ENCODE assay signal across 12 cellular contexts in the genomic region with DNA sequence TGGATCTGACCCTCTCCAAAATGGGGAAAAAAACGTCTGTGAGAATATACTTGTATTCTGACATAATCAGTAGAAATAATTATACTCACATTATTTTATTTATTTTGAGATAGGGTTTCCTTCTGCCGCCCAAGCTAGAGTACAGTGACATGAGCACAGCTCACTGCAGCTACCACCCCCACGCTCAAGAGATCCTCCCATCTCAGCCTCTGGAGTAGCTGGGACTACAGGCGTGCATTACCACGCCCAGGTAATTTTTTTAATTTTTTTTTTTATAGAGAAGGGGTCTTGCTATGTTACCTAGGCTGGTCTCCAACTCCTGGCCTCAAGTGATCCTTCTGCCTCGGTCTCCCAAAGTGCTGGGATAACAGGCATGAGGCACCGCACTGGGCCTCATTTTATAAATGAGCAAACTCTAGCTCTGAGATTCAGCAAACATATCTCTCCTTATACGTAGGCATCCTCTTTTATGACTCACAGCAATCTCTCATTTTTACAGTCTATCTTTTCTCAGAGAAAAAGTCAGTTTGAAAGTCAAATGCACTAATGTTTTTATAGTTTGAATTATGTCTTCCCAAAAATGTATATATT. TPM values are rescaled to one million over a fixed set of nuclear protein-coding genes. Genes with fewer than 3 reads are reported as not detected.
DNase-seq lines count a peak whose midpoint lies in the region; FAIRE-seq and TF ChIP-seq lines count a peak whose summit lies in the region.
"Had no signal": no experiment of that assay in that cellular context is flagged by ENCODE, and none has a peak within 500 bp of the region (broad histone marks: within the 10 kb centered on the region; RNA-seq: fewer than 3 reads in every experiment).

No MANE protein-coding gene starts in this region.

- peaks cover 40% of the 10 kb centered on the region for H3K4me1 ChIP-seq in endothelial cell of umbilical vein (ENCODE audit: control insufficient read depth, extremely low read depth, insufficient read depth, low read length)
- peaks cover 6% of the 10 kb centered on the region for H3K4me1 ChIP-seq in vagina

- TF ChIP-seq POLR2A in endothelial cell of umbilical vein (IDR thresholded peaks at IDR 0.05; ENCODE audit: low read depth, low read length) (no peak), vagina (IDR thresholded peaks at IDR 0.05) (no peak)

- H4K20me1 ChIP-seq in endothelial cell of umbilical vein (replicated peaks; ENCODE audit: control insufficient read depth, extremely low read depth, insufficient read depth, low read length): no peaks in the 10 kb centered on the region

- H3K27ac ChIP-seq in endothelial cell of umbilical vein (ENCODE audit: insufficient read depth, low read depth, low read length): no peak overlapping the region
- H3K27ac ChIP-seq in vagina: peak overlapping the region; percentile 77

- H3K9me3 ChIP-seq in endothelial cell of umbilical vein (replicated peaks; ENCODE audit: control insufficient read depth, insufficient read depth, low read length) (no peaks in the 10 kb centered on the region), vagina (no peaks in the 10 kb centered on the region)

- DNase-seq in activated naive CD8-positive, alpha-beta T cell treated with anti-CD3 and anti-CD28 coated beads for 36 hours: no peak
- DNase-seq in endothelial cell of umbilical vein (ENCODE audit: low read depth, low spot score): no peak
- no peak for DNase-seq in vagina (ENCODE audit: extremely low spot score in 2 of 2)
- DNase-seq in DMS153 (lab: John Stamatoyannopoulos, UW): no peak
- DNase-seq in activated CD8-positive, alpha-beta memory T cell treated with anti-CD3 and anti-CD28 coated beads, Interleukin-2, amount 50 U/mL, for 48 hours: no peak
- no peak for DNase-seq in NCI-H187 (lab: John Stamatoyannopoulos, UW)
- DNase-seq: cerebellar nuclear complex, NCI-H1436 had no signal

- H3K27ac Mint-ChIP-seq in activated naive CD8-positive, alpha-beta T cell: no peak overlapping the region
- no peak overlapping the region for H3K27ac Mint-ChIP-seq in activated naive CD8-positive, alpha-beta T cell treated with anti-CD3 and anti-CD28 coated beads for 36 hours
- peak overlapping the region in 1 of 3 experiments; percentile 31 for H3K27ac Mint-ChIP-seq in nephron

- no peaks in the 10 kb centered on the region for H3K9me1 ChIP-seq in endothelial cell of umbilical vein (replicated peaks; ENCODE audit: control insufficient read depth, extremely low read depth, insufficient read depth, low read length)

- intact Hi-C loops in endothelial cell of umbilical vein (cut with micrococcal nuclease): no loop called here
- intact Hi-C loops in vagina (cut with DNase I): no loop called here

- no peaks in the 10 kb centered on the region for H3K36me3 Mint-ChIP-seq in activated naive CD8-positive, alpha-beta T cell
- H3K36me3 Mint-ChIP-seq in activated naive CD8-positive, alpha-beta T cell treated with anti-CD3 and anti-CD28 coated beads for 36 hours: no peaks in the 10 kb centered on the region
- H3K36me3 Mint-ChIP-seq in nephron (ENCODE audit: low read depth): no peaks in the 10 kb centered on the region

- peak overlapping the region; percentile 66 for H3K9ac ChIP-seq in endothelial cell of umbilical vein (replicated peaks; ENCODE audit: extremely low read depth, insufficient read depth, low read length)

- peak overlapping the region; percentile 91 for H2AFZ ChIP-seq in endothelial cell of umbilical vein (ENCODE audit: low read depth, low read length)

- peak overlapping the region; percentile 9 for H3K4me3 Mint-ChIP-seq in activated naive CD8-positive, alpha-beta T cell
- H3K4me3 Mint-ChIP-seq in activated naive CD8-positive, alpha-beta T cell treated with anti-CD3 and anti-CD28 coated beads for 36 hours: no peak overlapping the region
- H3K4me3 Mint-ChIP-seq in nephron: peak overlapping the region; percentile 93 to 97 (median 94)

- peak overlapping the region in 2 of 3 experiments; percentile 53 to 73 for H3K4me3 ChIP-seq in endothelial cell of umbilical vein (replicated peaks in 1 of 3; ENCODE audit: insufficient read depth in 1 of 3, low read depth in 1 of 3, low read length in 3 of 3)
- H3K4me3 ChIP-seq in vagina: peak overlapping the region; percentile 59 to 70
- H3K4me3 ChIP-seq: lung had no signal

- H3K27me3 Mint-ChIP-seq in activated naive CD8-positive, alpha-beta T cell: peaks cover 22% of the 10 kb centered on the region
- H3K27me3 Mint-ChIP-seq in activated naive CD8-positive, alpha-beta T cell treated with anti-CD3 and anti-CD28 coated beads for 36 hours: peaks cover 37% of the 10 kb centered on the region
- H3K27me3 Mint-ChIP-seq in nephron (ENCODE audit: low read depth): peaks cover 27% of the 10 kb centered on the region

- H3K27me3 ChIP-seq in endothelial cell of umbilical vein (ENCODE audit: control insufficient read depth in 2 of 2, insufficient read depth in 2 of 2, low read length in 2 of 2) (peaks cover 0 to 3% of the 10 kb centered on the region in 2 experiments), vagina (no peaks in the 10 kb centered on the region)

- peaks cover 9% of the 10 kb centered on the region for H3K9me3 Mint-ChIP-seq in activated naive CD8-positive, alpha-beta T cell (ENCODE audit: low read depth)
- H3K9me3 Mint-ChIP-seq in activated naive CD8-positive, alpha-beta T cell treated with anti-CD3 and anti-CD28 coated beads for 36 hours: no peaks in the 10 kb centered on the region
- no peaks in the 10 kb centered on the region for H3K9me3 Mint-ChIP-seq in nephron

- TF ChIP-seq CTCF in endothelial cell of umbilical vein (IDR thresholded peaks at IDR 0.05; ENCODE audit: extremely low read depth in 1 of 2, insufficient read depth in 1 of 2, low read depth in 1 of 2, low read length in 2 of 2) (no peak), nephron (IDR thresholded peaks at IDR 0.05; ENCODE audit: unreplicated experiment in 3 of 3) (no peak), vagina (IDR thresholded peaks at IDR 0.05) (no peak)

- no TSS peak for BruUV-seq in endothelial cell of umbilical vein (replicated peaks; lab: Mats Ljungman, UMichigan)

- CTCF ChIA-PET in endothelial cell of umbilical vein (lab: Charles Lee): no interaction called here

- no peak for FAIRE-seq in endothelial cell of umbilical vein (lab: Jason Lieb, UNC)

- H3K79me2 ChIP-seq in endothelial cell of umbilical vein (ENCODE audit: control insufficient read depth, insufficient read depth, low read length): peaks cover 10% of the 10 kb centered on the region

- H3K4me2 ChIP-seq in endothelial cell of umbilical vein (ENCODE audit: insufficient read depth, low read length): peak overlapping the region; percentile 65

- peaks cover 3% of the 10 kb centered on the region for H3K4me1 Mint-ChIP-seq in activated naive CD8-positive, alpha-beta T cell (ENCODE audit: low read depth)
- peaks cover 5% of the 10 kb centered on the region for H3K4me1 Mint-ChIP-seq in activated naive CD8-positive, alpha-beta T cell treated with anti-CD3 and anti-CD28 coated beads for 36 hours
- peaks cover 23% of the 10 kb centered on the region for H3K4me1 Mint-ChIP-seq in nephron

- H3K36me3 ChIP-seq in endothelial cell of umbilical vein (ENCODE audit: control insufficient read depth in 2 of 2, extremely low read depth in 1 of 2, insufficient read depth in 2 of 2, low read length in 2 of 2) (no peaks in the 10 kb centered on the region), vagina (no peaks in the 10 kb centered on the region)

- dilution Hi-C loops in endothelial cell of umbilical vein (cut with MboI; ENCODE audit: extremely low pct_ligation_motif_present, low sequenced_read_pairs): no loop called here

- POLR2A ChIA-PET in endothelial cell of umbilical vein (lab: Charles Lee): no interaction called here

TF ChIP-seq in endothelial cell of umbilical vein, 7 proteins besides CTCF, POLR2A, EP300 and RAD21:
- TF ChIP-seq FOS (IDR thresholded peaks at IDR 0.05; ENCODE audit: borderline replicate concordance, insufficient read depth, low read length) (no peak), POLR2AphosphoS5 (IDR thresholded peaks at IDR 0.05; ENCODE audit: insufficient read depth, low read depth, low read length) (no peak), MYC (IDR thresholded peaks at IDR 0.05; ENCODE audit: low read depth, low read length) (no peak)
TF ChIP-seq in endothelial cell of umbilical vein: peak in this region for 0.

RNA-seq across cellular contexts. Expression of a gene that starts 1.0 kb away (rescaled TPM):
- total RNA-seq in activated naive CD8-positive, alpha-beta T cell treated with anti-CD3 and anti-CD28 coated beads for 36 hours: not detected
- 4.2 and 6.0 TPM in 2 replicates for total RNA-seq in endothelial cell of umbilical vein
- polyA plus RNA-seq in endothelial cell of umbilical vein: 12.0 and 12.5 TPM in 2 replicates
- 2.4 and 2.9 TPM in 2 replicates for polyA plus RNA-seq in endothelial cell of umbilical vein (2011; cell fraction: cytosol; rRNA removed)
- 5.0 and 5.3 TPM in 2 replicates for polyA plus RNA-seq in endothelial cell of umbilical vein (2011; cell fraction: nucleus; rRNA removed)
- 5.8 and 10.1 TPM in 2 replicates for polyA plus RNA-seq in endothelial cell of umbilical vein (2012)
- polyA minus RNA-seq in endothelial cell of umbilical vein: 15.3 and 20.0 TPM in 2 replicates
- polyA minus RNA-seq in endothelial cell of umbilical vein (2011; cell fraction: cytosol; rRNA and poly(A)+ RNA removed): 30.7 TPM
- polyA minus RNA-seq in endothelial cell of umbilical vein (2011; cell fraction: nucleus; rRNA and poly(A)+ RNA removed): 14.8 and 15.4 TPM in 2 replicates
- 17.7 TPM for total RNA-seq in vagina
- total RNA-seq: A172 had no signal
